In the genomic region with DNA sequence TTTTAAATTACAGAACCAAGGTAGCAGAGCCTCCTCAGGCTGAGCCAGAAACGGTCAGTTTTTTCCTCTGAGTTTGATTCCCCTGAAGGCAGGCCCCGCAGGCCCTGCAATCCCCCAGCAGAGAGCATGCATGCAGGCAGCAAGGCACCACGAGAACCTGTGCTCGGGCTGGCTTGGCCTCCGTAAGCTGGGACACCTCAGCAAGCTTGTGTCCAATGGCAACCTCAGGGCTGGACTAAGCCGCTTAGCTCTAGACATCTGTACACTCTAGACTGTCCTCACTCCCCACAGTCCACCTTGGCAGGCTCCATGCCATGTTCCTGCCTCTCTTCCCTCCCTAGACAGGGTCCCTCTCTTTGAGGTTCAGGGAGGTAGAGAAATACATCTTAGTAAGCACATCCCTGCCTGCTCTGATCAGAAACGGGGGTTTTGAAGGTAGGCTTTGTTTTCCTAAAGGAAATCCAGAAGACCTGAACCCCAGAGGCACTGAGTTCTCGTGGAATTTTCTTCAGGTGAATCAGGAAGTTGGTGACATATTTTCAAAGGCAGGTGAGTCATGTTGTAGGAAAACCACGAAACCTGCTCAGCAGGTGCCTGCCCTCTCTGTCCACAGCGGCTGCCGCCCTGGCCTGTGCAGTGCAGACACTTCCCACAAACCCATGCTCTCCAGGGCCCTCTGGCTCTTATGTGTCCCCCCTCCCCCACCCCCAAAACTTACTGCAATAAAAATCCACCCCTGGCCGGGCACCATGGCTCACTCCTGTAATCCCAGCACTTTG, we compare ENCODE assay signal across 10 cellular contexts. TPM values are rescaled to one million over a fixed set of nuclear protein-coding genes. Genes with fewer than 3 reads are reported as not detected.
DNase-seq lines count a peak whose midpoint lies in the region; ATAC-seq and TF ChIP-seq lines count a peak whose summit lies in the region.
"Had no signal": no experiment of that assay in that cellular context is flagged by ENCODE, and none has a peak within 500 bp of the region (broad histone marks: within the 10 kb centered on the region; RNA-seq: fewer than 3 reads in every experiment).

No MANE protein-coding gene starts in this region.

- POLR2A ChIA-PET in activated CD4-positive, alpha-beta memory T cell treated with anti-CD3 and anti-CD28 coated beads for 36 hours (lab: Charles Lee): interaction anchor here (0.7 kb wide), 1 partner anchor 14 kb away, joined by 3 read pairs; a partner anchor contains a TSS
- POLR2A ChIA-PET in activated CD4-positive, alpha-beta memory T cell treated with anti-CD3 and anti-CD28 coated beads, Interleukin-2, amount 10 ng/mL, durations not matched to agents 7 days and 5 days (lab: Charles Lee): interaction anchor here (1.5 kb wide), 1 partner anchor 22 kb away, joined by 5 read pairs; no protein-coding TSS in a partner anchor

- H3K27ac Mint-ChIP-seq in activated CD4-positive, alpha-beta memory T cell treated with anti-CD3 and anti-CD28 coated beads for 36 hours: peak overlapping the region; percentile 45
- no peak overlapping the region for H3K27ac Mint-ChIP-seq in activated CD4-positive, alpha-beta memory T cell treated with anti-CD3 and anti-CD28 coated beads, Interleukin-2, amount 10 ng/mL, durations not matched to agents 7 days and 5 days
- H3K27ac Mint-ChIP-seq in type B pancreatic cell: peak overlapping the region; percentile 92
- peak overlapping the region in 1 of 2 donors; percentile 54 for H3K27ac Mint-ChIP-seq in stimulated activated naive CD8-positive, alpha-beta T cell treated with anti-CD3 and anti-CD28 coated beads, Interleukin-15, amount 100 ng/mL, for 72 hours

- no peaks in the 10 kb centered on the region for H4K20me1 ChIP-seq in hepatocyte (ENCODE audit: insufficient read depth, poor library complexity, severe bottlenecking)

- H3K36me3 Mint-ChIP-seq in activated CD4-positive, alpha-beta memory T cell treated with anti-CD3 and anti-CD28 coated beads for 36 hours: peaks cover 15% of the 10 kb centered on the region
- H3K36me3 Mint-ChIP-seq in activated CD4-positive, alpha-beta memory T cell treated with anti-CD3 and anti-CD28 coated beads, Interleukin-2, amount 10 ng/mL, durations not matched to agents 7 days and 5 days (ENCODE audit: low read depth): peaks cover 79% of the 10 kb centered on the region
- H3K36me3 Mint-ChIP-seq in type B pancreatic cell: no peaks in the 10 kb centered on the region

- H3K4me1 ChIP-seq in Peyer's patch (peaks cover 4 to 43% (median 18%) of the 10 kb centered on the region in 4 donors), hepatocyte (ENCODE audit: insufficient read depth) (peaks cover 48% of the 10 kb centered on the region)

- peaks cover 61% of the 10 kb centered on the region for H3K4me1 Mint-ChIP-seq in activated CD4-positive, alpha-beta memory T cell treated with anti-CD3 and anti-CD28 coated beads for 36 hours (ENCODE audit: low read depth)
- H3K4me1 Mint-ChIP-seq in activated CD4-positive, alpha-beta memory T cell treated with anti-CD3 and anti-CD28 coated beads, Interleukin-2, amount 10 ng/mL, durations not matched to agents 7 days and 5 days: peaks cover 75% of the 10 kb centered on the region
- H3K4me1 Mint-ChIP-seq in type B pancreatic cell (ENCODE audit: unreplicated experiment): peaks cover 28% of the 10 kb centered on the region
- H3K4me1 Mint-ChIP-seq in stimulated activated naive CD8-positive, alpha-beta T cell treated with anti-CD3 and anti-CD28 coated beads, Interleukin-15, amount 100 ng/mL, for 72 hours: peaks cover 87% of the 10 kb centered on the region

- H3K27me3 Mint-ChIP-seq in activated CD4-positive, alpha-beta memory T cell treated with anti-CD3 and anti-CD28 coated beads for 36 hours: no peaks in the 10 kb centered on the region
- no peaks in the 10 kb centered on the region for H3K27me3 Mint-ChIP-seq in activated CD4-positive, alpha-beta memory T cell treated with anti-CD3 and anti-CD28 coated beads, Interleukin-2, amount 10 ng/mL, durations not matched to agents 7 days and 5 days
- no peaks in the 10 kb centered on the region for H3K27me3 Mint-ChIP-seq in type B pancreatic cell
- no peaks in the 10 kb centered on the region for H3K27me3 Mint-ChIP-seq in stimulated activated naive CD8-positive, alpha-beta T cell treated with anti-CD3 and anti-CD28 coated beads, Interleukin-15, amount 100 ng/mL, for 72 hours

- no peaks in the 10 kb centered on the region for H3K9me3 Mint-ChIP-seq in activated CD4-positive, alpha-beta memory T cell treated with anti-CD3 and anti-CD28 coated beads for 36 hours
- no peaks in the 10 kb centered on the region for H3K9me3 Mint-ChIP-seq in activated CD4-positive, alpha-beta memory T cell treated with anti-CD3 and anti-CD28 coated beads, Interleukin-2, amount 10 ng/mL, durations not matched to agents 7 days and 5 days
- no peaks in the 10 kb centered on the region for H3K9me3 Mint-ChIP-seq in type B pancreatic cell
- H3K9me3 Mint-ChIP-seq in stimulated activated naive CD8-positive, alpha-beta T cell treated with anti-CD3 and anti-CD28 coated beads, Interleukin-15, amount 100 ng/mL, for 72 hours: no peaks in the 10 kb centered on the region

- H3K4me2 ChIP-seq in hepatocyte: peak overlapping the region; percentile 20

- DNase-seq in activated CD4-positive, alpha-beta memory T cell treated with anti-CD3 and anti-CD28 coated beads for 36 hours: no peak
- no peak for DNase-seq in activated CD4-positive, alpha-beta memory T cell treated with anti-CD3 and anti-CD28 coated beads, Interleukin-2, amount 10 ng/mL, durations not matched to agents 7 days and 5 days
- DNase-seq in Peyer's patch (peak in 2 of 3 donors; percentile 75 to 80), hepatocyte (ENCODE audit: low spot score) (peak; percentile 83), type B pancreatic cell (ENCODE audit: extremely low spot score, unreplicated experiment) (no peak), NCI-H187 treated with DMSO at 0.1 percent for 48 hours (lab: John Stamatoyannopoulos, UW) (no peak)
- DNase-seq in stimulated activated naive CD8-positive, alpha-beta T cell treated with anti-CD3 and anti-CD28 coated beads, Interleukin-15, amount 100 ng/mL, for 72 hours: no peak
- DNase-seq: effector CD4-positive, alpha-beta T cell; NCI-H187 had no signal

- H3K27ac ChIP-seq in Peyer's patch: peak overlapping the region in 3 of 4 donors; percentile 59 to 87 (median 75)
- H3K27ac ChIP-seq in hepatocyte: peak overlapping the region; percentile 98

- H3K27me3 ChIP-seq in Peyer's patch: no peaks in the 10 kb centered on the region
- no peaks in the 10 kb centered on the region for H3K27me3 ChIP-seq in hepatocyte

- H3K9me2 ChIP-seq in hepatocyte (replicated peaks; ENCODE audit: insufficient read depth): no peaks in the 10 kb centered on the region

- H2AFZ ChIP-seq in hepatocyte: no peak overlapping the region

- H3K9me3 ChIP-seq in Peyer's patch (no peaks in the 10 kb centered on the region), hepatocyte (ENCODE audit: low read depth) (no peaks in the 10 kb centered on the region)

- no peak for TF ChIP-seq CTCF in Peyer's patch (IDR thresholded peaks at IDR 0.05)
- no peak for TF ChIP-seq CTCF in hepatocyte (IDR thresholded peaks at IDR 0.05; ENCODE audit: poor library complexity)
- no peak for TF ChIP-seq CTCF in type B pancreatic cell (conservative IDR thresholded peaks at IDR 0.05)

- CTCF ChIA-PET in activated CD4-positive, alpha-beta memory T cell treated with anti-CD3 and anti-CD28 coated beads for 36 hours (lab: Charles Lee): interaction anchor here (0.6 to 1.5 kb wide), 3 partner anchors 20 to 36 kb away, joined by 3 to 4 read pairs (median 3); no protein-coding TSS in a partner anchor
- CTCF ChIA-PET in activated CD4-positive, alpha-beta memory T cell treated with anti-CD3 and anti-CD28 coated beads, Interleukin-2, amount 10 ng/mL, durations not matched to agents 7 days and 5 days (lab: Charles Lee): interaction anchor here (1.4 kb wide), 1 partner anchor 18 kb away, joined by 3 read pairs; no protein-coding TSS in a partner anchor

- H3K79me2 ChIP-seq in hepatocyte: peaks cover 42% of the 10 kb centered on the region

- peaks cover 0 to 32% (median 3%) of the 10 kb centered on the region in 3 donors for H3K36me3 ChIP-seq in Peyer's patch
- no peaks in the 10 kb centered on the region for H3K36me3 ChIP-seq in hepatocyte (replicated peaks; ENCODE audit: insufficient read depth, low read depth)

- 79% methylated on average over 12 of the region's 12 CpGs for WGBS in hepatocyte (ENCODE audit: low lambda C conversion rate, missing lambda C conversion rate)

- no peak overlapping the region for H3K4me3 Mint-ChIP-seq in activated CD4-positive, alpha-beta memory T cell treated with anti-CD3 and anti-CD28 coated beads for 36 hours
- no peak overlapping the region for H3K4me3 Mint-ChIP-seq in activated CD4-positive, alpha-beta memory T cell treated with anti-CD3 and anti-CD28 coated beads, Interleukin-2, amount 10 ng/mL, durations not matched to agents 7 days and 5 days
- peak overlapping the region; percentile 53 for H3K4me3 Mint-ChIP-seq in type B pancreatic cell
- peak overlapping the region in 1 of 2 donors; percentile 42 for H3K4me3 Mint-ChIP-seq in stimulated activated naive CD8-positive, alpha-beta T cell treated with anti-CD3 and anti-CD28 coated beads, Interleukin-15, amount 100 ng/mL, for 72 hours

- no peak for ATAC-seq in GM21367 (IDR thresholded peaks at IDR 0.05; ENCODE audit: unreplicated experiment)
- no peak for ATAC-seq in stimulated activated naive CD8-positive, alpha-beta T cell treated with anti-CD3 and anti-CD28 coated beads, Interleukin-15, amount 100 ng/mL, for 72 hours

- no peak for TF ChIP-seq POLR2A in Peyer's patch (IDR thresholded peaks at IDR 0.05)

- H3K4me3 ChIP-seq in Peyer's patch: peak overlapping the region in 1 of 4 donors; percentile 11
- H3K4me3 ChIP-seq in hepatocyte: no peak overlapping the region

- intact Hi-C loops in activated CD4-positive, alpha-beta memory T cell treated with anti-CD3 and anti-CD28 coated beads for 36 hours (cut with micrococcal nuclease): no loop called here

RNA-seq across cellular contexts. Expression of a gene that starts 6.9 kb away (rescaled TPM):
- 10 to 100 TPM; 52.2 to 59.1 TPM for total RNA-seq in activated CD4-positive, alpha-beta memory T cell treated with anti-CD3 and anti-CD28 coated beads for 36 hours
- 100 to 1,000 TPM; 126 to 127 TPM for total RNA-seq in activated CD4-positive, alpha-beta memory T cell treated with anti-CD3 and anti-CD28 coated beads, Interleukin-2, amount 10 ng/mL, durations not matched to agents 7 days and 5 days
- 100 to 1,000 TPM in 3 of 4 donors, 10 to 100 TPM in 1; 77.8 to 339 (median 275) TPM for total RNA-seq in Peyer's patch
- 35.8 and 47.5 TPM in 2 replicates for total RNA-seq in hepatocyte
- 38.8 and 58.8 TPM in 2 replicates for polyA plus RNA-seq in hepatocyte
- 63.3 and 78.0 TPM in 2 replicates for total RNA-seq in type B pancreatic cell (ENCODE audit: low replicate concordance)

RNA-seq across cellular contexts. Expression of a gene that starts 13.7 kb away (rescaled TPM):
- under 1 TPM in 1 of 2 experiments, not detected in 1; 0.19 TPM for total RNA-seq in activated CD4-positive, alpha-beta memory T cell treated with anti-CD3 and anti-CD28 coated beads for 36 hours
- not detected for total RNA-seq in activated CD4-positive, alpha-beta memory T cell treated with anti-CD3 and anti-CD28 coated beads, Interleukin-2, amount 10 ng/mL, durations not matched to agents 7 days and 5 days
- 10 to 100 TPM in 1 of 4 donors, 1 to 10 TPM in 3; 1.5 to 15.6 (median 5.6) TPM for total RNA-seq in Peyer's patch
- 3.8 and 5.8 TPM in 2 replicates for total RNA-seq in hepatocyte
- polyA plus RNA-seq in hepatocyte: 3.9 and 4.5 TPM in 2 replicates
- 0.29 and 0.31 TPM in 2 replicates for total RNA-seq in type B pancreatic cell (ENCODE audit: low replicate concordance)

RNA-seq across cellular contexts. Expression of a gene that starts 48.8 kb away (rescaled TPM):
- 100 to 1,000 TPM; 127 TPM for total RNA-seq in activated CD4-positive, alpha-beta memory T cell treated with anti-CD3 and anti-CD28 coated beads for 36 hours
- 100 to 1,000 TPM; 101 to 105 TPM for total RNA-seq in activated CD4-positive, alpha-beta memory T cell treated with anti-CD3 and anti-CD28 coated beads, Interleukin-2, amount 10 ng/mL, durations not matched to agents 7 days and 5 days
- total RNA-seq in Peyer's patch (10 to 100 TPM; 31.1 to 46.2 (median 35.5) TPM), hepatocyte (26.9 and 33.5 TPM in 2 replicates), type B pancreatic cell (ENCODE audit: low replicate concordance) (37.8 and 46.7 TPM in 2 replicates)
- 49.2 and 60.1 TPM in 2 replicates for polyA plus RNA-seq in hepatocyte

Comparison
In these comparisons a context has a peak if more than half of its experiments do, and no peak if none do; other contexts are left out.
1. DNase-seq: peak in Peyer's patch (2 of 3) and hepatocyte (single experiment); none in activated CD4-positive, alpha-beta memory T cell treated with anti-CD3 and anti-CD28 coated beads for 36 hours (single experiment), activated CD4-positive, alpha-beta memory T cell treated with anti-CD3 and anti-CD28 coated beads, Interleukin-2, amount 10 ng/mL, durations not matched to agents 7 days and 5 days (single experiment), type B pancreatic cell (single experiment), NCI-H187 treated with DMSO at 0.1 percent for 48 hours (single experiment) and stimulated activated naive CD8-positive, alpha-beta T cell treated with anti-CD3 and anti-CD28 coated beads, Interleukin-15, amount 100 ng/mL, for 72 hours (0 of 2).